ENCODE assay signal across 8 cellular contexts in genomic region chr10:119103687-119104652, GRCh38. TPM values are rescaled to one million over a fixed set of nuclear protein-coding genes. Genes with fewer than 3 reads are reported as not detected.
DNase-seq lines count a peak whose midpoint lies in the region; ATAC-seq, FAIRE-seq and TF ChIP-seq lines count a peak whose summit lies in the region.

Gene DENND10, plus strand, starts transcription at chr10:119104113. Its CDS starts 30 bp downstream, at chr10:119104143.

- no peak for FAIRE-seq in GM18507 (lab: Jason Lieb, UNC)

- no peak for TF ChIP-seq CTCF in A673 (conservative IDR thresholded peaks at IDR 0.05; ENCODE audit: low read depth, low read length)

- no peaks in the 10 kb centered on the region for H3K27me3 ChIP-seq in A673 (replicated peaks; ENCODE audit: insufficient read depth, low read depth, low read length, poor library complexity)

- H3K36me3 Mint-ChIP-seq in activated CD8-positive, alpha-beta memory T cell treated with anti-CD3 and anti-CD28 coated beads, Interleukin-2, amount 10 ng/mL, durations not matched to agents 7 days and 5 days, result peaks cover 10% of the 10 kb centered on the region

- H3K4me3 Mint-ChIP-seq in activated CD8-positive, alpha-beta memory T cell treated with anti-CD3 and anti-CD28 coated beads, Interleukin-2, amount 10 ng/mL, durations not matched to agents 7 days and 5 days, result peak within 1 kb of the TSS; percentile 77

- POLR2A ChIA-PET in A673 (lab: Charles Lee; ENCODE audit: low non-redundant PET), result no interaction called here

- peak; percentile 79 for DNase-seq in A673 (ENCODE audit: low spot score)
- DNase-seq in GM18507 (ENCODE audit: extremely low spot score, insufficient read length, low read depth), result peak; percentile 92
- peak; percentile 17 for DNase-seq in NCI-H510A treated with DMSO at 0.1 percent for 48 hours (lab: John Stamatoyannopoulos, UW)
- DNase-seq in activated CD8-positive, alpha-beta memory T cell treated with anti-CD3 and anti-CD28 coated beads, Interleukin-2, amount 10 ng/mL, durations not matched to agents 7 days and 5 days, result peak; percentile 83
- DNase-seq in stimulated activated CD8-positive, alpha-beta memory T cell treated with anti-CD3 and anti-CD28 coated beads, Interleukin-15, amount 100 ng/mL, for 1 hour (ENCODE audit: low read depth), result peak; percentile 54

- intact Hi-C loops in A673 (cut with micrococcal nuclease; ENCODE audit: unreplicated experiment), result loop anchor here (1.0 kb wide), 1 partner anchor 24 kb away; the partner anchor contains the start of gene EIF3A

- H3K36me3 ChIP-seq in A673 (ENCODE audit: insufficient read depth, low read length, poor library complexity, severe bottlenecking), result peaks cover 9% of the 10 kb centered on the region
- peaks cover 32% of the 10 kb centered on the region for H3K36me3 ChIP-seq in mesodermal cell (ENCODE audit: control insufficient read depth, insufficient read depth, low read length)

- peaks cover 2% of the 10 kb centered on the region for H3K27me3 Mint-ChIP-seq in activated CD8-positive, alpha-beta memory T cell treated with anti-CD3 and anti-CD28 coated beads, Interleukin-2, amount 10 ng/mL, durations not matched to agents 7 days and 5 days

- H3K4me3 ChIP-seq in A673 (ENCODE audit: low read depth, low read length, poor library complexity, severe bottlenecking) (peak within 1 kb of the TSS; percentile 77), mesodermal cell (ENCODE audit: extremely low read depth, insufficient read depth, low read length, poor library complexity, severe bottlenecking) (peak within 1 kb of the TSS; percentile 68)

- peaks cover 7% of the 10 kb centered on the region for H3K4me1 ChIP-seq in A673 (ENCODE audit: insufficient read depth, low read length, poor library complexity, severe bottlenecking)
- peaks cover 11% of the 10 kb centered on the region for H3K4me1 ChIP-seq in mesodermal cell (ENCODE audit: control insufficient read depth, insufficient read depth, low read length, poor library complexity, severe bottlenecking)

- H3K27ac Mint-ChIP-seq in activated CD8-positive, alpha-beta memory T cell treated with anti-CD3 and anti-CD28 coated beads, Interleukin-2, amount 10 ng/mL, durations not matched to agents 7 days and 5 days, result peak within 1 kb of the TSS; percentile 59

- ATAC-seq in HG02973 (IDR thresholded peaks at IDR 0.05; ENCODE audit: unreplicated experiment), result peak; percentile 83
- ATAC-seq in activated CD8-positive, alpha-beta memory T cell treated with anti-CD3 and anti-CD28 coated beads, Interleukin-2, amount 10 ng/mL, durations not matched to agents 7 days and 5 days, result peak; percentile 88

- CTCF ChIA-PET in A673 (lab: Charles Lee), result no interaction called here
- CTCF ChIA-PET in activated CD8-positive, alpha-beta memory T cell treated with anti-CD3 and anti-CD28 coated beads, Interleukin-2, amount 10 ng/mL, durations not matched to agents 7 days and 5 days (lab: Charles Lee), result interaction anchor here (1.0 to 2.7 kb wide), 11 partner anchors 8 to 439 kb away, joined by 3 to 10 read pairs (median 5); partner anchors contain the start of gene RGS10

- in situ Hi-C loops in endometrial microvascular endothelial cells (cut with HindIII; ENCODE audit: inconsistent ontology term, low pct_unique_long_range_greater_than_20kb, low sequenced_read_pairs), result no loop called here

- 3 to 4% methylated on average over 58 to 70 of the region's 98 CpGs for WGBS in mesodermal cell (ENCODE audit: insufficient coverage in 2 of 2), 2 experiments

- BruUV-seq in A673 (replicated peaks; lab: Mats Ljungman, UMichigan), result no TSS peak

- H3K9me3 Mint-ChIP-seq in activated CD8-positive, alpha-beta memory T cell treated with anti-CD3 and anti-CD28 coated beads, Interleukin-2, amount 10 ng/mL, durations not matched to agents 7 days and 5 days (ENCODE audit: low read depth), result no peaks in the 10 kb centered on the region

- no peaks in the 10 kb centered on the region for H3K9me3 ChIP-seq in A673 (ENCODE audit: low read depth, low read length, poor library complexity, severe bottlenecking)
- H3K9me3 ChIP-seq in mesodermal cell (ENCODE audit: control insufficient read depth, low read length), result no peaks in the 10 kb centered on the region

- H3K27ac ChIP-seq in A673 (ENCODE audit: low read depth, low read length, poor library complexity, severe bottlenecking) (peak within 1 kb of the TSS; percentile 67), mesodermal cell (ENCODE audit: low read depth, low read length, severe bottlenecking) (peak within 1 kb of the TSS; percentile 36)

- H3K4me1 Mint-ChIP-seq in activated CD8-positive, alpha-beta memory T cell treated with anti-CD3 and anti-CD28 coated beads, Interleukin-2, amount 10 ng/mL, durations not matched to agents 7 days and 5 days, result peaks cover 34% of the 10 kb centered on the region

RNA-seq across cellular contexts. Expression of gene DENND10, which starts in this region (rescaled TPM):
- total RNA-seq in A673 (2021), result 41.2 and 55.2 TPM in 2 replicates
- 10 to 100 TPM; 41.2 to 47.4 TPM for total RNA-seq in activated CD8-positive, alpha-beta memory T cell treated with anti-CD3 and anti-CD28 coated beads, Interleukin-2, amount 10 ng/mL, durations not matched to agents 7 days and 5 days
- 86.5 TPM for total RNA-seq in endometrial microvascular endothelial cells (ENCODE audit: inconsistent ontology term)
- 58.5 TPM for polyA plus RNA-seq in mesodermal cell (2013, experiment 1 of 2)
- polyA plus RNA-seq in mesodermal cell (2013, experiment 2 of 2), result 59.8 TPM

Comparison
In these comparisons a context has a peak if more than half of its experiments do, and no peak if none do; other contexts are left out.
1. Peak in every context shown above with its lines: DNase-seq, ATAC-seq, H3K4me3 ChIP-seq and H3K27ac ChIP-seq.
2. DNase-seq: peak in every context shown above with its lines; median percentile 92 in GM18507; 83 in activated CD8-positive, alpha-beta memory T cell treated with anti-CD3 and anti-CD28 coated beads, Interleukin-2, amount 10 ng/mL, durations not matched to agents 7 days and 5 days; 79 in A673; 54 in stimulated activated CD8-positive, alpha-beta memory T cell treated with anti-CD3 and anti-CD28 coated beads, Interleukin-15, amount 100 ng/mL, for 1 hour; 17 in NCI-H510A treated with DMSO at 0.1 percent for 48 hours.